Comparison of ENCODE assay signal across 11 cellular contexts in the genomic region with DNA sequence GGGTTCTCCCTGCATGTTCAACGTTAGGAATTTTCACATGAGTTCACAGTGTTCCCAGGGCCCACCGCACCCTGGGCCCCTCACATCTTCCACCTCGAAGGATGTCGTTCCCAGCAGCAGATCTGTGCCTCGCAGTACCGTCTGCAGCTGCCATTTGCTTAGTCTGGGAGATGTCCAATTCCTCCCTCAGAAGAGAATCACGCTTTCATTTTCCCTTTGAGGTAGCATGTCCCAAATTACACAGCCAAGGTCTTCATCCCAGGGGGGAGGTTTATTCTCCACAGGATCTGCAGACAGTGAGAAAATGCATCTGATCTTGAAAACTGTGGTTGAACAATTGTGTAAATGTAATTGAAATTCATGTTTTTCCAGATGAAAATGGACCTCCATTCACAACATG.
A peak's percentile ranks its signal among the peaks of the same experiment; 100 is the strongest.
DNase-seq lines count a peak whose midpoint lies in the region; ATAC-seq and TF ChIP-seq lines count a peak whose summit lies in the region.
"Had no signal": no experiment of that assay in that cellular context is flagged by ENCODE, and none has a peak within 500 bp of the region (broad histone marks: within the 10 kb centered on the region; RNA-seq: fewer than 3 reads in every experiment).

No MANE protein-coding gene starts in this region.

- H3K36me3 ChIP-seq in PC-3 (ENCODE audit: low read depth, low read length), result no peaks in the 10 kb centered on the region
- H3K36me3 ChIP-seq in right lobe of liver, result no peaks in the 10 kb centered on the region
- no peaks in the 10 kb centered on the region for H3K36me3 ChIP-seq in testis (ENCODE audit: low read depth, missing control alignments)
- H3K36me3 ChIP-seq: spleen had no signal

- H3K4me1 ChIP-seq in PC-3 (ENCODE audit: insufficient read depth, low read length), result peaks cover 15% of the 10 kb centered on the region
- H3K4me1 ChIP-seq in right lobe of liver, result peaks cover 0 to 21% (median 7%) of the 10 kb centered on the region in 4 donors
- peaks cover 9% of the 10 kb centered on the region for H3K4me1 ChIP-seq in testis

- DNase-seq in PC-3 (no peak), cardiac fibroblast (ENCODE audit: low read depth in 2 of 2) (peak; percentile 71 to 76), right lobe of liver (no peak), testis (peak; percentile 32), Ammon's horn (ENCODE audit: low spot score) (no peak), DMS153 treated with DMSO at 0.1 percent for 48 hours (lab: John Stamatoyannopoulos, UW; ENCODE audit: unreplicated experiment) (no peak)
- DNase-seq: DMS79 treated with DMSO at 0.1 percent for 48 hours, midbrain, SIG-M5, spleen had no signal

- H3K4me3 ChIP-seq in PC-3 (ENCODE audit: low read length), result no peak overlapping the region
- H3K4me3 ChIP-seq in cardiac fibroblast (replicated peaks in 1 of 2; ENCODE audit: low read depth in 2 of 2, low read length in 2 of 2), result peak overlapping the region in 1 of 2 donors; percentile 16
- H3K4me3 ChIP-seq in right lobe of liver, result no peak overlapping the region
- H3K4me3 ChIP-seq in testis, result no peak overlapping the region
- H3K4me3 ChIP-seq: spleen had no signal

- no peak overlapping the region for H2AFZ ChIP-seq in PC-3 (ENCODE audit: low read length)

- H3K27ac ChIP-seq in PC-3 (ENCODE audit: low read length) (0 out of 2 replicates have a peak overlapping the region, but pooled peaks have one; percentile 68), right lobe of liver (peak overlapping the region in 2 of 3 donors; percentile 1 to 38), testis (peak overlapping the region in 1 of 2 donors; percentile 56)

- no TSS peak for BruUV-seq in PC-3 (replicated peaks; lab: Mats Ljungman, UMichigan)

- H3K79me2 ChIP-seq in PC-3 (ENCODE audit: low read length), result no peaks in the 10 kb centered on the region

- no peak overlapping the region for H3K9ac ChIP-seq in PC-3 (ENCODE audit: low read length)

- TF ChIP-seq POLR2A in right lobe of liver (IDR thresholded peaks at IDR 0.05) (no peak), testis (IDR thresholded peaks at IDR 0.05) (no peak)

- intact Hi-C loops in PC-3 (cut with micrococcal nuclease) (no loop called here), right lobe of liver (cut with DNase I) (no loop called here), testis (cut with DNase I; ENCODE audit: low total_unique reads) (no loop called here)

- POLR2A ChIA-PET in PC-3 (lab: Charles Lee; ENCODE audit: unreplicated experiment), result no interaction called here

- no peak for ATAC-seq in PC-3
- peak; percentile 38 to 73 (median 56) for ATAC-seq in right lobe of liver
- no peak for ATAC-seq in GM18858 (IDR thresholded peaks at IDR 0.05; ENCODE audit: unreplicated experiment)

- H3K9me3 ChIP-seq in PC-3 (ENCODE audit: low read length) (no peaks in the 10 kb centered on the region), right lobe of liver (no peaks in the 10 kb centered on the region), testis (no peaks in the 10 kb centered on the region)
- H3K9me3 ChIP-seq: spleen had no signal

- CTCF ChIA-PET in PC-3 (lab: Charles Lee), result no interaction called here

- H3K27me3 ChIP-seq in PC-3 (ENCODE audit: low read length) (no peaks in the 10 kb centered on the region), right lobe of liver (no peaks in the 10 kb centered on the region), testis (no peaks in the 10 kb centered on the region)
- H3K27me3 ChIP-seq: spleen had no signal

- H4K20me1 ChIP-seq in PC-3 (ENCODE audit: low read length), result no peaks in the 10 kb centered on the region

- H3F3A ChIP-seq in PC-3 (ENCODE audit: low read length, unreplicated experiment), result no peaks in the 10 kb centered on the region

- H3K4me2 ChIP-seq in PC-3 (ENCODE audit: low read length), result peak overlapping the region; percentile 19; the same call in 1 of the 2 replicates

- 44% methylated on average over 7 of the region's 7 CpGs for WGBS in right lobe of liver (ENCODE audit: insufficient coverage, low coverage, low lambda C conversion rate, missing lambda C conversion rate)
- 44 to 64% methylated on average over 7 of the region's 7 CpGs for WGBS in testis, 2 donors

- TF ChIP-seq CTCF in PC-3 (conservative IDR thresholded peaks at IDR 0.05; ENCODE audit: low read depth, low read length), result no peak
- TF ChIP-seq CTCF in cardiac fibroblast (IDR thresholded peaks at IDR 0.05; ENCODE audit: low read depth, low read length), result no peak
- TF ChIP-seq CTCF in right lobe of liver (IDR thresholded peaks at IDR 0.05), result no peak
- no peak for TF ChIP-seq CTCF in testis (IDR thresholded peaks at IDR 0.05)

- no peaks in the 10 kb centered on the region for H3K9me2 ChIP-seq in PC-3 (replicated peaks; ENCODE audit: low read length)

Comparison
In these comparisons a context has a peak if more than half of its experiments do, and no peak if none do; other contexts are left out.
1. ATAC-seq: peak in right lobe of liver (4 of 4); none in PC-3 (single experiment) and GM18858 (single experiment).
2. DNase-seq: peak in cardiac fibroblast (2 of 2) and testis (single experiment); none in PC-3 (single experiment), right lobe of liver (0 of 3), Ammon's horn (single experiment) and DMS153 treated with DMSO at 0.1 percent for 48 hours (single experiment).